Comparison of ENCODE assay signal across 24 cellular contexts in the genomic region with DNA sequence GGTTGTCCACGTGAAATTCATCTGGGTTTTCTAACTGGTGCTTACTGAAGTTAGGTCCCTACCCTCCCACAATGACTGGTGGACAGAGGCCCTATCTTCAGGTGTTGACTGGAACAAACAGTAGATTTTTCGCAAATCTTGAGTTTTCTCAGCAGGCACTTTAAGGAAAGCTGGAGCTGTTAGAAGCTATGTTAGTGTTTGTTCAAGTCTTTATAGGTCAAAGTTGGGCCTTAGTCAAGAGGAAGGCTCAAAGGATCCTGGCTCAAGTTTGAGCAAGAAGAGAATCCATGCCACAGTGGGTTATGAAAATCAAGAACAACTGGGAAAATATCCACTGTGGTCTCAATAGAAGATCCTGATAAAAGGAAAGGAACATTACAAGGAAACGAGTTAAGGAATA.
"Had no signal": no experiment of that assay in that cellular context is flagged by ENCODE, and none has a peak within 500 bp of the region (broad histone marks: within the 10 kb centered on the region; RNA-seq: fewer than 3 reads in every experiment).

No MANE protein-coding gene starts in this region.

- H3K4me1 ChIP-seq: pancreas, psoas muscle, right lobe of liver, sigmoid colon, stomach, suprapubic skin, testis, tibial artery, transverse colon, upper lobe of right lung, vagina had no signal

- H3K27ac ChIP-seq: neutrophil, pancreas, psoas muscle, right lobe of liver, sigmoid colon, stomach, suprapubic skin, testis, tibial artery, transverse colon, upper lobe of right lung, vagina had no signal

- DNase-seq: naive thymus-derived CD8-positive, alpha-beta T cell; nephron progenitor cell; nucleus accumbens; pancreas; psoas muscle; right cardiac atrium; right lobe of liver; sigmoid colon; small intestine; stimulated activated CD4-positive, alpha-beta T cell treated with anti-CD3 and anti-CD28 coated beads, Interleukin-15, amount 100 ng/mL, for 24 hours; stimulated activated CD4-positive, alpha-beta T cell treated with anti-CD3 and anti-CD28 coated beads, Interleukin-2, amount 100 ng/mL, for 24 hours; stimulated activated CD4-positive, alpha-beta T cell treated with anti-CD3 and anti-CD28 coated beads, Interleukin-2, amount 100 ng/mL, for 48 hours; stimulated activated CD4-positive, alpha-beta T cell treated with anti-CD3 and anti-CD28 coated beads, Interleukin-4, amount 100 ng/mL, for 24 hours; stimulated activated naive B cell treated with anti-CD40 and anti-IgM and Interleukin-4, amounts not matched to agents 10 μg/mL and 1 μg/mL and 100 μg/mL, for 72 hours; stimulated activated naive CD4-positive, alpha-beta T cell treated with Interleukin-2 at 50 U/mL for 16 hours; stomach; substantia nigra; testis; tibial artery; transverse colon; upper lobe of right lung had no signal

- H3K27me3 ChIP-seq: neutrophil, pancreas, right lobe of liver, sigmoid colon, stomach, suprapubic skin, testis, tibial artery, transverse colon, upper lobe of right lung, vagina had no signal

- H3K4me3 ChIP-seq: pancreas, psoas muscle, right lobe of liver, sigmoid colon, stomach, suprapubic skin, testis, tibial artery, transverse colon, upper lobe of right lung, vagina had no signal

- FAIRE-seq: pancreas, small intestine had no signal

- H3K9me3 ChIP-seq: neutrophil, pancreas, psoas muscle, right lobe of liver, sigmoid colon, stomach, suprapubic skin, testis, tibial artery, transverse colon, upper lobe of right lung, vagina had no signal

- H3K36me3 ChIP-seq: neutrophil, pancreas, right lobe of liver, sigmoid colon, stomach, suprapubic skin, tibial artery, transverse colon, upper lobe of right lung, vagina had no signal
